Comparison of ENCODE assay signal across 1 cellular context in the genomic region with DNA sequence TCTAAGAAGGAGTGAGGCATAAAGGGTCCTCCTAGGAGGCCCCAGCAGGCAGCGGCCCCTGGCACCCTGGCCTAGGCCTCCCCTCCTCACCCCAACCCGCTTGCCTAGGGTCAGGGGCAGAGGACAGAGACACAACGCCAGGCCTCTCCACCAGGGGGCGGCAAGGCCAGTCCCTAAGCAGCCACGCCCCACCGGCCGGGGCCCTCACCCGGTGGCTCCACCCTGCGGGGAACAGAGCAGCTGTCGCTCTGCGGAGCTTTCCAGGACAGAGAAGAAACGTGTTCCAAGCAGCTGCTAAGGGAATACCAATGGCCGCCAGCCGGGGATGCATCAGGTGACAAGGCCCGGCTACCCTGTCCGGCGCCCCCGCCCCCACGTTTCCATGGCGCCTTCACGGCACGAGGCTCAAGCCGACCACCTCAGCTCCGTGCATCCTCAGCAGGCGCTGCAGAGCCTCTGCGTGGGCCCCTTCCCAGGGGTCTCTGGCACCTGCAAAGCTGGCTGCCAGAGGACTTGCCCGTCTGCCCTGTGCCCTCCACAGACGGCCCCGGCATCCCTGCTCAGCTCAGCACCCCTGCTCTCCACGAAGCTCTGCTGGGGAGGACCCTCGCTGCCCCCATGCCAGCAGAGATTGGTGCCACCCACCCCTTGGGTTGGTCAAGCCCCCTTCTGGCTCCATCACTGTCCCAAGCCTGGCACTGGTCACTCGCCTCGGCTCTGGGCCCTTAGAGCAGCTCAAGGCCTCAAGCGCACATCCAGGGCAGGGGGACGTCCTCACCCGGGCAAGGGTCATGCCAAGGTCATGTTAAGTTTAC.
TF ChIP-seq lines count a peak whose summit lies in the region.

No MANE protein-coding gene starts in this region.

TF ChIP-seq in HepG2, 621 proteins besides CTCF, POLR2A, EP300 and RAD21 (continued from another document and continues in another):
- TF ChIP-seq ZNF878 (CRISPR knock-in tag; IDR thresholded peaks at IDR 0.05) (no peak), NR2F1 (CRISPR knock-in tag; IDR thresholded peaks at IDR 0.05) (no peak), ISX (CRISPR knock-in tag; conservative IDR thresholded peaks at IDR 0.05) (no peak), U2AF2 (IDR thresholded peaks at IDR 0.05; ENCODE audit: low read depth, low read length) (no peak), ZNF709 (CRISPR knock-in tag; IDR thresholded peaks at IDR 0.05) (no peak), ATF3 (CRISPR knock-in tag; IDR thresholded peaks at IDR 0.05) (no peak), ZNF704 (CRISPR knock-in tag; IDR thresholded peaks at IDR 0.05; ENCODE audit: borderline replicate concordance) (no peak), ZNF546 (CRISPR knock-in tag; conservative IDR thresholded peaks at IDR 0.05) (no peak), ZSCAN12 (CRISPR knock-in tag; IDR thresholded peaks at IDR 0.05) (no peak), ARNT2 (CRISPR knock-in tag; IDR thresholded peaks at IDR 0.05; ENCODE audit: low read depth) (0 out of 2 replicates have a peak, but pooled peaks have one; percentile 37), ZFAT (CRISPR knock-in tag; conservative IDR thresholded peaks at IDR 0.05) (no peak), SAFB2 (CRISPR knock-in tag; IDR thresholded peaks at IDR 0.05; ENCODE audit: borderline replicate concordance, low read depth) (no peak; the same call in 1 of the 2 replicates), IRX3 (CRISPR knock-in tag; IDR thresholded peaks at IDR 0.05; ENCODE audit: borderline replicate concordance, low read depth) (no peak), FOSL2 (CRISPR knock-in tag; IDR thresholded peaks at IDR 0.05) (peak; percentile 35; the same call in 1 of the 2 replicates), ZNF317 (CRISPR knock-in tag; IDR thresholded peaks at IDR 0.05) (no peak), MNT (IDR thresholded peaks at IDR 0.05) (0 out of 2 replicates have a peak, but pooled peaks have one; percentile 17), ZNF614 (CRISPR knock-in tag; IDR thresholded peaks at IDR 0.05; ENCODE audit: borderline replicate concordance) (peak; percentile 72; the same call in 1 of the 2 replicates), HOXA9 (CRISPR knock-in tag; IDR thresholded peaks at IDR 0.05; ENCODE audit: borderline replicate concordance) (no peak), ZNF264 (CRISPR knock-in tag; IDR thresholded peaks at IDR 0.05) (no peak), AKAP8 (CRISPR knock-in tag; IDR thresholded peaks at IDR 0.05) (0 out of 2 replicates have a peak, but pooled peaks have one; percentile 58), AGO2 (optimal IDR thresholded peaks at IDR 0.05; ENCODE audit: low read depth, low read length) (peak; percentile 20), FOXK1 (CRISPR knock-in tag; IDR thresholded peaks at IDR 0.05; ENCODE audit: borderline replicate concordance, low read depth) (peak; percentile 49; the same call in 1 of the 2 replicates), FOXC1 (CRISPR knock-in tag; IDR thresholded peaks at IDR 0.05; ENCODE audit: borderline replicate concordance) (peak; percentile 30; the same call in 1 of the 2 replicates), REL (CRISPR knock-in tag; conservative IDR thresholded peaks at IDR 0.05) (no peak), SRSF9 (IDR thresholded peaks at IDR 0.05; ENCODE audit: borderline replicate concordance, insufficient read depth, low read depth, low read length, poor library complexity, severe bottlenecking) (no peak), ZFP90 (CRISPR knock-in tag; IDR thresholded peaks at IDR 0.05; ENCODE audit: borderline replicate concordance) (peak; percentile 86), SATB2 (CRISPR knock-in tag; IDR thresholded peaks at IDR 0.05) (no peak), GLMP (CRISPR knock-in tag; IDR thresholded peaks at IDR 0.05; ENCODE audit: borderline replicate concordance) (no peak), ZNF354B (CRISPR knock-in tag; IDR thresholded peaks at IDR 0.05) (no peak), PITX1 (CRISPR knock-in tag; IDR thresholded peaks at IDR 0.05) (peak; percentile 40; the same call in 1 of the 2 replicates), THYN1 (CRISPR knock-in tag; IDR thresholded peaks at IDR 0.05; ENCODE audit: borderline replicate concordance, low read depth) (no peak), SMC3 (IDR thresholded peaks at IDR 0.05; ENCODE audit: low read length) (peak; percentile 48; the same call in 1 of the 2 replicates), HNRNPLL (IDR thresholded peaks at IDR 0.05; ENCODE audit: low read depth, low read length, poor library complexity, severe bottlenecking) (peak; percentile 59), PRDM4 (CRISPR knock-in tag; IDR thresholded peaks at IDR 0.05; ENCODE audit: borderline replicate concordance) (no peak), ZMAT5 (CRISPR knock-in tag; IDR thresholded peaks at IDR 0.05; ENCODE audit: borderline replicate concordance, low read depth) (no peak), HINFP (CRISPR knock-in tag; IDR thresholded peaks at IDR 0.05; ENCODE audit: low read depth) (no peak; the same call in 1 of the 2 replicates), TAF15 (IDR thresholded peaks at IDR 0.05; ENCODE audit: low read depth, low read length, poor library complexity, severe bottlenecking) (no peak), MATR3 (CRISPR knock-in tag; IDR thresholded peaks at IDR 0.05) (no peak), ZNF34 (CRISPR knock-in tag; IDR thresholded peaks at IDR 0.05; ENCODE audit: borderline replicate concordance) (no peak), ZNF44 (CRISPR knock-in tag; IDR thresholded peaks at IDR 0.05) (no peak)
- TF ChIP-seq, protein P1, sequence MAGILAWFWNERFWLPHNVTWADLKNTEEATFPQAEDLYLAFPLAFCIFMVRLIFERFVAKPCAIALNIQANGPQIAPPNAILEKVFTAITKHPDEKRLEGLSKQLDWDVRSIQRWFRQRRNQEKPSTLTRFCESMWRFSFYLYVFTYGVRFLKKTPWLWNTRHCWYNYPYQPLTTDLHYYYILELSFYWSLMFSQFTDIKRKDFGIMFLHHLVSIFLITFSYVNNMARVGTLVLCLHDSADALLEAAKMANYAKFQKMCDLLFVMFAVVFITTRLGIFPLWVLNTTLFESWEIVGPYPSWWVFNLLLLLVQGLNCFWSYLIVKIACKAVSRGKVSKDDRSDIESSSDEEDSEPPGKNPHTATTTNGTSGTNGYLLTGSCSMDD (CRISPR knock-in tag; IDR thresholded peaks at IDR 0.05) = no peak
- TF ChIP-seq, protein P2, sequence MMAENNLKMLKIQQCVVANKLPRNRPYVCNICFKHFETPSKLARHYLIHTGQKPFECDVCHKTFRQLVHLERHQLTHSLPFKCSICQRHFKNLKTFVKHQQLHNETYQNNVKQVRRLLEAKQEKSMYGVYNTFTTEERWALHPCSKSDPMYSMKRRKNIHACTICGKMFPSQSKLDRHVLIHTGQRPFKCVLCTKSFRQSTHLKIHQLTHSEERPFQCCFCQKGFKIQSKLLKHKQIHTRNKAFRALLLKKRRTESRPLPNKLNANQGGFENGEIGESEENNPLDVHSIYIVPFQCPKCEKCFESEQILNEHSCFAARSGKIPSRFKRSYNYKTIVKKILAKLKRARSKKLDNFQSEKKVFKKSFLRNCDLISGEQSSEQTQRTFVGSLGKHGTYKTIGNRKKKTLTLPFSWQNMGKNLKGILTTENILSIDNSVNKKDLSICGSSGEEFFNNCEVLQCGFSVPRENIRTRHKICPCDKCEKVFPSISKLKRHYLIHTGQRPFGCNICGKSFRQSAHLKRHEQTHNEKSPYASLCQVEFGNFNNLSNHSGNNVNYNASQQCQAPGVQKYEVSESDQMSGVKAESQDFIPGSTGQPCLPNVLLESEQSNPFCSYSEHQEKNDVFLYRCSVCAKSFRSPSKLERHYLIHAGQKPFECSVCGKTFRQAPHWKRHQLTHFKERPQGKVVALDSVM (CRISPR knock-in tag; IDR thresholded peaks at IDR 0.05) = peak; percentile 74
- TF ChIP-seq, protein P3, sequence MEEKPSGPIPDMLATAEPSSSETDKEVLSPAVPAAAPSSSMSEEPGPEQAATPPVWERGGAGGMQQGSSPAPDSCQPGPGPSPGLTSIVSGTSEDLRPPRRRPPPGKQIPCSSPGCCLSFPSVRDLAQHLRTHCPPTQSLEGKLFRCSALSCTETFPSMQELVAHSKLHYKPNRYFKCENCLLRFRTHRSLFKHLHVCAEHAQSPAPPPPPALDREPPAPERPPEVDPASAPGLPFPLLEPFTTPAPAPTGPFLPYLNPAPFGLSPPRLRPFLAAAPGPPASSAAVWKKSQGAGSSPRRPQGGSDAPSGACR (CRISPR knock-in tag; IDR thresholded peaks at IDR 0.05) = no peak
- TF ChIP-seq, protein P4, sequence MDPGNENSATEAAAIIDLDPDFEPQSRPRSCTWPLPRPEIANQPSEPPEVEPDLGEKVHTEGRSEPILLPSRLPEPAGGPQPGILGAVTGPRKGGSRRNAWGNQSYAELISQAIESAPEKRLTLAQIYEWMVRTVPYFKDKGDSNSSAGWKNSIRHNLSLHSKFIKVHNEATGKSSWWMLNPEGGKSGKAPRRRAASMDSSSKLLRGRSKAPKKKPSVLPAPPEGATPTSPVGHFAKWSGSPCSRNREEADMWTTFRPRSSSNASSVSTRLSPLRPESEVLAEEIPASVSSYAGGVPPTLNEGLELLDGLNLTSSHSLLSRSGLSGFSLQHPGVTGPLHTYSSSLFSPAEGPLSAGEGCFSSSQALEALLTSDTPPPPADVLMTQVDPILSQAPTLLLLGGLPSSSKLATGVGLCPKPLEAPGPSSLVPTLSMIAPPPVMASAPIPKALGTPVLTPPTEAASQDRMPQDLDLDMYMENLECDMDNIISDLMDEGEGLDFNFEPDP (CRISPR knock-in tag; conservative IDR thresholded peaks at IDR 0.05) = no peak
- TF ChIP-seq, protein P5, sequence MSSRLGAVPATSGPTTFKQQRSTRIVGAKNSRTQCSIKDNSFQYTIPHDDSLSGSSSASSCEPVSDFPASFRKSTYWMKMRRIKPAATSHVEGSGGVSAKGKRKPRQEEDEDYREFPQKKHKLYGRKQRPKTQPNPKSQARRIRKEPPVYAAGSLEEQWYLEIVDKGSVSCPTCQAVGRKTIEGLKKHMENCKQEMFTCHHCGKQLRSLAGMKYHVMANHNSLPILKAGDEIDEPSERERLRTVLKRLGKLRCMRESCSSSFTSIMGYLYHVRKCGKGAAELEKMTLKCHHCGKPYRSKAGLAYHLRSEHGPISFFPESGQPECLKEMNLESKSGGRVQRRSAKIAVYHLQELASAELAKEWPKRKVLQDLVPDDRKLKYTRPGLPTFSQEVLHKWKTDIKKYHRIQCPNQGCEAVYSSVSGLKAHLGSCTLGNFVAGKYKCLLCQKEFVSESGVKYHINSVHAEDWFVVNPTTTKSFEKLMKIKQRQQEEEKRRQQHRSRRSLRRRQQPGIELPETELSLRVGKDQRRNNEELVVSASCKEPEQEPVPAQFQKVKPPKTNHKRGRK (CRISPR knock-in tag; IDR thresholded peaks at IDR 0.05) = no peak
